2 cellular contexts compared by ENCODE assay signal in the genomic region with DNA sequence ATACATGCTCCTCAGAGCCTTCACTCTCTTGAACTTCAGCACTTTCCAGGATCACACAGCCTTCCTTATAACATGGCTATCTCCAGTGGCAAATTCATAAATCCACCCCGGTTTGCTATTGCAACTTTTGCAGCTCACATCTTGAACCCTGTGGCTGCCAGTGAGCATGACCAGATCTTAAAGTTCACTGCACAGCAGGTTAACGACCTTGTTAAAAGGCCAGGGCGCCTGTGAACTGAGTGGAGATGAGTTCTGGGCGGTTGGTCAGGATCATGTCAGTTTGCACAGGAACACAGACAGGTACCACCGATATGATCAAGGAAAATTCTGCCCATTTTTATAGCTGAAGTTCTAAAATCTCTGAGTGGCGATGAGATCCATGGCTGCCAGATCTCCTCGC.
TF ChIP-seq lines count a peak whose summit lies in the region.

No MANE protein-coding gene starts in this region.

TF ChIP-seq in liver, 16 proteins besides CTCF, POLR2A, EP300 and RAD21 (continued from another document):
- TF ChIP-seq, protein P1, sequence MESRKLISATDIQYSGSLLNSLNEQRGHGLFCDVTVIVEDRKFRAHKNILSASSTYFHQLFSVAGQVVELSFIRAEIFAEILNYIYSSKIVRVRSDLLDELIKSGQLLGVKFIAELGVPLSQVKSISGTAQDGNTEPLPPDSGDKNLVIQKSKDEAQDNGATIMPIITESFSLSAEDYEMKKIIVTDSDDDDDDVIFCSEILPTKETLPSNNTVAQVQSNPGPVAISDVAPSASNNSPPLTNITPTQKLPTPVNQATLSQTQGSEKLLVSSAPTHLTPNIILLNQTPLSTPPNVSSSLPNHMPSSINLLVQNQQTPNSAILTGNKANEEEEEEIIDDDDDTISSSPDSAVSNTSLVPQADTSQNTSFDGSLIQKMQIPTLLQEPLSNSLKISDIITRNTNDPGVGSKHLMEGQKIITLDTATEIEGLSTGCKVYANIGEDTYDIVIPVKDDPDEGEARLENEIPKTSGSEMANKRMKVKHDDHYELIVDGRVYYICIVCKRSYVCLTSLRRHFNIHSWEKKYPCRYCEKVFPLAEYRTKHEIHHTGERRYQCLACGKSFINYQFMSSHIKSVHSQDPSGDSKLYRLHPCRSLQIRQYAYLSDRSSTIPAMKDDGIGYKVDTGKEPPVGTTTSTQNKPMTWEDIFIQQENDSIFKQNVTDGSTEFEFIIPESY (IDR thresholded peaks at IDR 0.05) = no peak
- no peak for TF ChIP-seq GABPA (IDR thresholded peaks at IDR 0.05 in 1 of 2, conservative IDR thresholded peaks at IDR 0.05 in 1 of 2)
- TF ChIP-seq JUND (IDR thresholded peaks at IDR 0.05) = peak in 1 of 2 donors; percentile 6
- TF ChIP-seq, protein P2, sequence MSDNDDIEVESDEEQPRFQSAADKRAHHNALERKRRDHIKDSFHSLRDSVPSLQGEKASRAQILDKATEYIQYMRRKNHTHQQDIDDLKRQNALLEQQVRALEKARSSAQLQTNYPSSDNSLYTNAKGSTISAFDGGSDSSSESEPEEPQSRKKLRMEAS (IDR thresholded peaks at IDR 0.05) = peak; percentile 23
- TF ChIP-seq TAF1 (conservative IDR thresholded peaks at IDR 0.05) = no peak
- peak; percentile 35 for TF ChIP-seq SP1 (IDR thresholded peaks at IDR 0.05)
- peak; percentile 46 to 61 for TF ChIP-seq HNF4A (conservative IDR thresholded peaks at IDR 0.05)

TF ChIP-seq in HepG2, 621 proteins besides CTCF, POLR2A, EP300 and RAD21 (continued from another document):
- TF ChIP-seq ZNF430 (CRISPR knock-in tag; IDR thresholded peaks at IDR 0.05) (no peak), XBP1 (CRISPR knock-in tag; IDR thresholded peaks at IDR 0.05) (no peak), FOXM1 (CRISPR knock-in tag; IDR thresholded peaks at IDR 0.05) (no peak), RFXANK (CRISPR knock-in tag; IDR thresholded peaks at IDR 0.05) (no peak), SPEN (CRISPR knock-in tag; IDR thresholded peaks at IDR 0.05; ENCODE audit: low read depth) (no peak), MED13 (CRISPR knock-in tag; IDR thresholded peaks at IDR 0.05) (no peak), SRSF9 (IDR thresholded peaks at IDR 0.05; ENCODE audit: borderline replicate concordance, insufficient read depth, low read depth, low read length, poor library complexity, severe bottlenecking) (no peak), SMAD1 (CRISPR knock-in tag; IDR thresholded peaks at IDR 0.05; ENCODE audit: borderline replicate concordance, low read depth) (no peak), TSC22D2 (CRISPR knock-in tag; IDR thresholded peaks at IDR 0.05; ENCODE audit: borderline replicate concordance) (no peak)
- TF ChIP-seq, protein P3, sequence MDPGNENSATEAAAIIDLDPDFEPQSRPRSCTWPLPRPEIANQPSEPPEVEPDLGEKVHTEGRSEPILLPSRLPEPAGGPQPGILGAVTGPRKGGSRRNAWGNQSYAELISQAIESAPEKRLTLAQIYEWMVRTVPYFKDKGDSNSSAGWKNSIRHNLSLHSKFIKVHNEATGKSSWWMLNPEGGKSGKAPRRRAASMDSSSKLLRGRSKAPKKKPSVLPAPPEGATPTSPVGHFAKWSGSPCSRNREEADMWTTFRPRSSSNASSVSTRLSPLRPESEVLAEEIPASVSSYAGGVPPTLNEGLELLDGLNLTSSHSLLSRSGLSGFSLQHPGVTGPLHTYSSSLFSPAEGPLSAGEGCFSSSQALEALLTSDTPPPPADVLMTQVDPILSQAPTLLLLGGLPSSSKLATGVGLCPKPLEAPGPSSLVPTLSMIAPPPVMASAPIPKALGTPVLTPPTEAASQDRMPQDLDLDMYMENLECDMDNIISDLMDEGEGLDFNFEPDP (CRISPR knock-in tag; conservative IDR thresholded peaks at IDR 0.05) = no peak
